In the genomic region with DNA sequence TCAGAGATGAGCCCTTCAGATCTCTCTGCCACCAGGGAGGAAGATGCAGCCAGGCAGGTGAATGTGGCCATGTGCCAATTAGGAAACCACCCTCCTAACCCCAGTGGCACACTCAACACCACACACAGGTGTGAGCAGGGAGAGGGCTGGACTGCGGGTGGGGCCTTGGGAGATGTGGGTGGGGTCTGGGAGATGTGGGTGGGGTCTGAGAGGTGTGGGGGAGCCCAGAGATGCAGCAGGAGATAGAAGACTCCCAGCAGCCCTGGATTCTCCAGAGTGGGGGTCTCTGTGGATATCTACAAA, we compare ENCODE assay signal across 18 cellular contexts. TPM values are rescaled to one million over a fixed set of nuclear protein-coding genes. Genes with fewer than 3 reads are reported as not detected.
"Had no signal": no experiment of that assay in that cellular context is flagged by ENCODE, and none has a peak within 500 bp of the region (broad histone marks: within the 10 kb centered on the region; RNA-seq: fewer than 3 reads in every experiment).

No MANE protein-coding gene starts in this region.

- ATAC-seq: activated CD4-positive, CD25-positive, alpha-beta regulatory T cell treated with anti-CD3 and anti-CD28 coated beads, Interleukin-2, amount 50 U/mL, for 24 hours; activated CD8-positive, alpha-beta T cell treated with anti-CD3 and anti-CD28 coated beads for 36 hours; activated T-cell treated with anti-CD3 and anti-CD28 coated beads, Interleukin-2, amount 50 U/mL, for 72 hours had no signal

- H3K27me3 ChIP-seq: breast epithelium, SJCRH30 had no signal

- H3K4me1 ChIP-seq: breast epithelium, SJCRH30 had no signal

- H3K9me3 ChIP-seq: SJCRH30 had no signal

- H3K27ac ChIP-seq: breast epithelium, coronary artery, SJCRH30 had no signal

- DNase-seq: activated CD4-positive, alpha-beta T cell treated with anti-CD3 and anti-CD28 coated beads for 4 hours; activated CD8-positive, alpha-beta memory T cell treated with anti-CD3 and anti-CD28 coated beads, Interleukin-2, amount 50 U/mL, for 4 hours; activated CD8-positive, alpha-beta T cell treated with anti-CD3 and anti-CD28 coated beads for 36 hours; activated gamma-delta T cell treated with Interleukin-2 at 50 U/mL for 16 hours; activated naive CD4-positive, alpha-beta T cell treated with anti-CD3 and anti-CD28 coated beads, Interleukin-2, amount 10 ng/mL, durations not matched to agents 7 days and 5 days; activated T-cell treated with anti-CD3 and anti-CD28 coated beads, Interleukin-2, amount 50 U/mL, for 72 hours; aorta; KG1; NCI-H1105; NCI-H1436; NCI-H2081; NCI-H510A treated with DMSO at 0.1 percent for 48 hours; NCI-H748 treated with DMSO at 0.1 percent for 48 hours had no signal

- H3K4me3 ChIP-seq: breast epithelium, coronary artery, SJCRH30 had no signal

- H3K36me3 ChIP-seq: breast epithelium, SJCRH30 had no signal

RNA-seq across cellular contexts. Expression of gene COL6A1, which starts 43.2 kb away (rescaled TPM):
- total RNA-seq: OCI-LY7 had no signal
